Comparison of ENCODE assay signal across 11 cellular contexts in genomic region chr11:94271885-94272372, GRCh38. TPM values are rescaled to one million over a fixed set of nuclear protein-coding genes. Genes with fewer than 3 reads are reported as not detected.
DNase-seq lines count a peak whose midpoint lies in the region; ATAC-seq and TF ChIP-seq lines count a peak whose summit lies in the region.
"Had no signal": no experiment of that assay in that cellular context is flagged by ENCODE, and none has a peak within 500 bp of the region (broad histone marks: within the 10 kb centered on the region; RNA-seq: fewer than 3 reads in every experiment).

No MANE protein-coding gene starts in this region.

- no peak overlapping the region for H3K27ac Mint-ChIP-seq in Caco-2 (ENCODE audit: unreplicated experiment)
- H3K27ac Mint-ChIP-seq in T-helper 17 cell = no peak overlapping the region

- POLR2A ChIA-PET in Caco-2 (lab: Charles Lee) = no interaction called here

- H3K4me3 Mint-ChIP-seq in Caco-2 (ENCODE audit: unreplicated experiment) (no peak overlapping the region), T-helper 17 cell (no peak overlapping the region)

- H3K4me1 Mint-ChIP-seq in Caco-2 (ENCODE audit: low read depth, unreplicated experiment) (peaks cover 24% of the 10 kb centered on the region), T-helper 17 cell (no peaks in the 10 kb centered on the region)

- DNase-seq in amniotic epithelial cell (ENCODE audit: low read depth) (peak; percentile 1), suprapubic skin (ENCODE audit: low spot score in 2 of 2) (no peak), Caco-2 (no peak), T-helper 17 cell (no peak)
- DNase-seq: activated CD4-positive, CD25-positive, alpha-beta regulatory T cell treated with anti-CD3 and anti-CD28 coated beads, Interleukin-2, amount 50 U/mL, for 72 hours; effector memory CD4-positive, alpha-beta T cell; KBM-7; SHP77 had no signal

- TF ChIP-seq CTCF in suprapubic skin (IDR thresholded peaks at IDR 0.05) (no peak), Caco-2 (IDR thresholded peaks at IDR 0.05; ENCODE audit: insufficient read depth in 1 of 2, low read depth in 1 of 2, low read length in 1 of 2, severe bottlenecking in 1 of 2, unreplicated experiment in 1 of 2) (no peak)

- ATAC-seq in GM18867 (IDR thresholded peaks at IDR 0.05; ENCODE audit: unreplicated experiment) = peak; percentile 85
- ATAC-seq in GM21423 (IDR thresholded peaks at IDR 0.05; ENCODE audit: unreplicated experiment) = peak; percentile 72
- ATAC-seq in HG03060 (IDR thresholded peaks at IDR 0.05; ENCODE audit: low read depth, unreplicated experiment) = peak; percentile 87
- no peak for ATAC-seq in T-helper 17 cell

- H3K9me3 Mint-ChIP-seq in Caco-2 (ENCODE audit: unreplicated experiment) = peaks cover 24% of the 10 kb centered on the region

- H3K4me1 ChIP-seq in suprapubic skin = no peaks in the 10 kb centered on the region
- H3K4me1 ChIP-seq in Caco-2 = peaks cover 23% of the 10 kb centered on the region

- H3K9me3 ChIP-seq in suprapubic skin = no peaks in the 10 kb centered on the region
- H3K9me3 ChIP-seq in Caco-2 = peaks cover 6% of the 10 kb centered on the region; the same call in 1 of the 2 replicates
- no peaks in the 10 kb centered on the region for H3K9me3 ChIP-seq in T-helper 17 cell (ENCODE audit: control insufficient read depth, low read length, poor library complexity, severe bottlenecking)

- no peak for TF ChIP-seq EP300 in suprapubic skin (IDR thresholded peaks at IDR 0.05)

- intact Hi-C loops in Caco-2 (cut with micrococcal nuclease; ENCODE audit: unreplicated experiment) = no loop called here

- H3K27me3 Mint-ChIP-seq in Caco-2 (ENCODE audit: insufficient read depth, unreplicated experiment) (no peaks in the 10 kb centered on the region), T-helper 17 cell (no peaks in the 10 kb centered on the region)

- H3K27me3 ChIP-seq in suprapubic skin (no peaks in the 10 kb centered on the region), Caco-2 (replicated peaks; ENCODE audit: control insufficient read depth, insufficient read depth, low read length) (no peaks in the 10 kb centered on the region)

- no peak overlapping the region for H3K27ac ChIP-seq in suprapubic skin

- no peak for TF ChIP-seq POLR2A in suprapubic skin (IDR thresholded peaks at IDR 0.05)

- CTCF ChIA-PET in Caco-2 (lab: Charles Lee) = no interaction called here

- H3K36me3 Mint-ChIP-seq in Caco-2 (ENCODE audit: insufficient read depth, unreplicated experiment) (no peaks in the 10 kb centered on the region), T-helper 17 cell (ENCODE audit: low read depth) (no peaks in the 10 kb centered on the region)

- H3K36me3 ChIP-seq in suprapubic skin (no peaks in the 10 kb centered on the region), Caco-2 (ENCODE audit: control insufficient read depth, insufficient read depth, low read length) (no peaks in the 10 kb centered on the region)

- no TSS peak for BruUV-seq in Caco-2 (replicated peaks; lab: Mats Ljungman, UMichigan)

- 39% methylated on average over 4 of the region's 4 CpGs for WGBS in suprapubic skin

- H3K4me3 ChIP-seq in suprapubic skin = no peak overlapping the region
- no peak overlapping the region for H3K4me3 ChIP-seq in Caco-2 (ENCODE audit: low read depth, low read length)

RNA-seq across cellular contexts. Expression of gene IZUMO1R, which starts 32.5 kb away (rescaled TPM):
- total RNA-seq in suprapubic skin = not detected
- total RNA-seq in Caco-2 (2022) = not detected in 2 replicates
- total RNA-seq in T-helper 17 cell = not detected
